ENCODE assay signal across 19 cellular contexts in the genomic region with DNA sequence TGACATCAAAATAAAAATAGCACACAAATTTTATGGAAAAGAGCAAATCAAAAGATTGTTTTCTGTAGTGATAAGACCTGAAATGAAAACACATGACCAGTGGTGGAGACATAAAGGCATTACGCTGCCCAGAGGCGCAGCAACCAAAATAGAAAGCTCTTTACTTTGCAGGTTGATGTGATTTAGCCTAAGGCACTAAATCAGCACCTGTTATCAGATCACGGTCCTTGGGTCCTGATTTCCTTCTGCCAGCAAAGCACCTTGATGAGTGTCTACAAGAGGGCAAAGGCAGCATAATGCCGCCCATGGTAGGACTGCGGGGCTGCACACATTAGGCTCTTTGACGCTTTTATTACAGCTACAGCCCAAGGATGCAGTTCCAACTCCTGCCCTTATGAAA. TPM values are rescaled to one million over a fixed set of nuclear protein-coding genes. Genes with fewer than 3 reads are reported as not detected.
DNase-seq lines count a peak whose midpoint lies in the region; ATAC-seq and TF ChIP-seq lines count a peak whose summit lies in the region.
"Had no signal": no experiment of that assay in that cellular context is flagged by ENCODE, and none has a peak within 500 bp of the region (broad histone marks: within the 10 kb centered on the region; RNA-seq: fewer than 3 reads in every experiment).

No MANE protein-coding gene starts in this region.

- no peaks in the 10 kb centered on the region for H3K27me3 ChIP-seq in Karpas-422 (ENCODE audit: low read length)
- no peaks in the 10 kb centered on the region for H3K27me3 ChIP-seq in parathyroid adenoma (ENCODE audit: control insufficient read depth, insufficient read depth, low read length)
- H3K27me3 ChIP-seq: BLaER1 treated with 17β-estradiol and CSF1 and Interleukin-3, amounts not matched to agents 10 nM and 100 nM had no signal

- no peak overlapping the region for H3K27ac ChIP-seq in Karpas-422 (ENCODE audit: low read length)
- peak overlapping the region; percentile 11 for H3K27ac ChIP-seq in parathyroid adenoma
- H3K27ac ChIP-seq: BLaER1 treated with 17β-estradiol and CSF1 and Interleukin-3, amounts not matched to agents 10 nM and 100 nM; HL-60 had no signal

- H3K9ac ChIP-seq in Karpas-422 (ENCODE audit: low read length) (no peak overlapping the region), parathyroid adenoma (no peak overlapping the region)
- H3K9ac ChIP-seq: BLaER1 treated with 17β-estradiol and CSF1 and Interleukin-3, amounts not matched to agents 10 nM and 100 nM had no signal

- ATAC-seq in activated CD8-positive, alpha-beta memory T cell treated with anti-CD3 and anti-CD28 coated beads, Interleukin-2, amount 10 ng/mL, durations not matched to agents 7 days and 5 days = no peak
- ATAC-seq in GM18873 (IDR thresholded peaks at IDR 0.05; ENCODE audit: low FRiP score, unreplicated experiment) = no peak
- ATAC-seq: GM12878 had no signal

- H3K27me3 Mint-ChIP-seq in activated CD8-positive, alpha-beta memory T cell treated with anti-CD3 and anti-CD28 coated beads, Interleukin-2, amount 10 ng/mL, durations not matched to agents 7 days and 5 days = no peaks in the 10 kb centered on the region
- H3K27me3 Mint-ChIP-seq: CD4-positive, CD25-positive, alpha-beta regulatory T cell had no signal

- H3K4me3 ChIP-seq in Karpas-422 (ENCODE audit: low read length) (no peak overlapping the region), parathyroid adenoma (ENCODE audit: low read depth, low read length) (no peak overlapping the region)
- H3K4me3 ChIP-seq: BLaER1 treated with 17β-estradiol and CSF1 and Interleukin-3, amounts not matched to agents 10 nM and 100 nM; GM12878; HAP-1 had no signal

- no peaks in the 10 kb centered on the region for H3K9me3 Mint-ChIP-seq in activated CD8-positive, alpha-beta memory T cell treated with anti-CD3 and anti-CD28 coated beads, Interleukin-2, amount 10 ng/mL, durations not matched to agents 7 days and 5 days (ENCODE audit: low read depth)
- H3K9me3 Mint-ChIP-seq: CD8-positive, alpha-beta memory T cell had no signal

- no peaks in the 10 kb centered on the region for H3K4me1 Mint-ChIP-seq in activated CD8-positive, alpha-beta memory T cell treated with anti-CD3 and anti-CD28 coated beads, Interleukin-2, amount 10 ng/mL, durations not matched to agents 7 days and 5 days
- H3K4me1 Mint-ChIP-seq: B cell; CD8-positive, alpha-beta memory T cell had no signal

- no peak overlapping the region for H2AFZ ChIP-seq in Karpas-422 (ENCODE audit: low read length)
- H2AFZ ChIP-seq in parathyroid adenoma = no peak overlapping the region

- no peaks in the 10 kb centered on the region for H3K36me3 Mint-ChIP-seq in activated CD8-positive, alpha-beta memory T cell treated with anti-CD3 and anti-CD28 coated beads, Interleukin-2, amount 10 ng/mL, durations not matched to agents 7 days and 5 days
- H3K36me3 Mint-ChIP-seq: CD8-positive, alpha-beta memory T cell had no signal

- peak; percentile 37 for DNase-seq in activated CD8-positive, alpha-beta memory T cell treated with anti-CD3 and anti-CD28 coated beads, Interleukin-2, amount 10 ng/mL, durations not matched to agents 7 days and 5 days
- no peak for DNase-seq in activated CD8-positive, alpha-beta memory T cell treated with anti-CD3 and anti-CD28 coated beads, Interleukin-2, amount 50 U/mL, for 4 hours
- no peak for DNase-seq in Karpas-422
- peak; percentile 51 for DNase-seq in islet precursor cell
- DNase-seq in kidney tubule cell (ENCODE audit: low spot score) = no peak
- DNase-seq: CD4-positive, CD25-positive, alpha-beta regulatory T cell; CD8-positive, alpha-beta memory T cell; COR-L47; DMS 273 treated with DMSO at 0.1 percent for 48 hours; DMS53; DND-41; EL had no signal

- no peaks in the 10 kb centered on the region for H4K20me1 ChIP-seq in Karpas-422 (ENCODE audit: insufficient read depth, low read depth, low read length)

- peaks cover 30% of the 10 kb centered on the region for H3K4me1 ChIP-seq in Karpas-422 (ENCODE audit: low read length)
- peaks cover 22% of the 10 kb centered on the region for H3K4me1 ChIP-seq in parathyroid adenoma
- H3K4me1 ChIP-seq: BLaER1 treated with 17β-estradiol and CSF1 and Interleukin-3, amounts not matched to agents 10 nM and 100 nM; HAP-1 had no signal

- H3K4me3 Mint-ChIP-seq in activated CD8-positive, alpha-beta memory T cell treated with anti-CD3 and anti-CD28 coated beads, Interleukin-2, amount 10 ng/mL, durations not matched to agents 7 days and 5 days = no peak overlapping the region
- H3K4me3 Mint-ChIP-seq: B cell; CD4-positive, CD25-positive, alpha-beta regulatory T cell; CD8-positive, alpha-beta memory T cell had no signal

- CTCF ChIA-PET in activated CD8-positive, alpha-beta memory T cell treated with anti-CD3 and anti-CD28 coated beads, Interleukin-2, amount 10 ng/mL, durations not matched to agents 7 days and 5 days (lab: Charles Lee) = no interaction called here

- H3K36me3 ChIP-seq in Karpas-422 (ENCODE audit: insufficient read depth, low read length) (no peaks in the 10 kb centered on the region), parathyroid adenoma (ENCODE audit: control insufficient read depth, insufficient read depth, low read length) (no peaks in the 10 kb centered on the region)
- H3K36me3 ChIP-seq: HAP-1 had no signal

- no peaks in the 10 kb centered on the region for H3K9me2 ChIP-seq in Karpas-422 (replicated peaks; ENCODE audit: insufficient read depth, low read length)

- no peaks in the 10 kb centered on the region for H3K79me2 ChIP-seq in Karpas-422 (ENCODE audit: low read length)
- H3K79me2 ChIP-seq in parathyroid adenoma = peaks cover 63% of the 10 kb centered on the region

- H3K9me3 ChIP-seq in Karpas-422 (ENCODE audit: low read length) (no peaks in the 10 kb centered on the region), parathyroid adenoma (ENCODE audit: control insufficient read depth, low read length) (no peaks in the 10 kb centered on the region)
- H3K9me3 ChIP-seq: HAP-1 had no signal

- no peak for TF ChIP-seq CTCF in parathyroid adenoma (IDR thresholded peaks at IDR 0.05)

- no peak overlapping the region for H3K27ac Mint-ChIP-seq in activated CD8-positive, alpha-beta memory T cell treated with anti-CD3 and anti-CD28 coated beads, Interleukin-2, amount 10 ng/mL, durations not matched to agents 7 days and 5 days
- H3K27ac Mint-ChIP-seq: B cell; CD8-positive, alpha-beta memory T cell had no signal

- H3K4me2 ChIP-seq in Karpas-422 (ENCODE audit: low read depth, low read length, poor library complexity, severe bottlenecking) (peak overlapping the region; percentile 31), parathyroid adenoma (ENCODE audit: low read length) (peak overlapping the region; percentile 49)
- H3K4me2 ChIP-seq: BLaER1 treated with 17β-estradiol and CSF1 and Interleukin-3, amounts not matched to agents 10 nM and 100 nM had no signal

RNA-seq across cellular contexts. Expression of a gene that starts 19.3 kb away (rescaled TPM):
- total RNA-seq in activated CD8-positive, alpha-beta memory T cell treated with anti-CD3 and anti-CD28 coated beads, Interleukin-2, amount 10 ng/mL, durations not matched to agents 7 days and 5 days = under 1 TPM; 0.14 to 0.29 TPM
- 1.7 and 3.6 TPM in 2 replicates for total RNA-seq in Karpas-422 (2014; rRNA removed; shearing (Covaris generic); ENCODE audit: low replicate concordance)

RNA-seq across cellular contexts. Expression of a gene that starts 21.3 kb away (rescaled TPM):
- 1 to 10 TPM; 4.5 to 5.4 TPM for total RNA-seq in activated CD8-positive, alpha-beta memory T cell treated with anti-CD3 and anti-CD28 coated beads, Interleukin-2, amount 10 ng/mL, durations not matched to agents 7 days and 5 days
- 7.2 and 8.8 TPM in 2 replicates for total RNA-seq in Karpas-422 (2014; rRNA removed; shearing (Covaris generic); ENCODE audit: low replicate concordance)

Comparison
In these comparisons a context has a peak if more than half of its experiments do, and no peak if none do; other contexts are left out.
1. DNase-seq: peak in activated CD8-positive, alpha-beta memory T cell treated with anti-CD3 and anti-CD28 coated beads, Interleukin-2, amount 10 ng/mL, durations not matched to agents 7 days and 5 days (single experiment) and islet precursor cell (single experiment); none in activated CD8-positive, alpha-beta memory T cell treated with anti-CD3 and anti-CD28 coated beads, Interleukin-2, amount 50 U/mL, for 4 hours (single experiment), Karpas-422 (single experiment) and kidney tubule cell (single experiment).